Comparison of ENCODE assay signal across 1 cellular context in the genomic region with DNA sequence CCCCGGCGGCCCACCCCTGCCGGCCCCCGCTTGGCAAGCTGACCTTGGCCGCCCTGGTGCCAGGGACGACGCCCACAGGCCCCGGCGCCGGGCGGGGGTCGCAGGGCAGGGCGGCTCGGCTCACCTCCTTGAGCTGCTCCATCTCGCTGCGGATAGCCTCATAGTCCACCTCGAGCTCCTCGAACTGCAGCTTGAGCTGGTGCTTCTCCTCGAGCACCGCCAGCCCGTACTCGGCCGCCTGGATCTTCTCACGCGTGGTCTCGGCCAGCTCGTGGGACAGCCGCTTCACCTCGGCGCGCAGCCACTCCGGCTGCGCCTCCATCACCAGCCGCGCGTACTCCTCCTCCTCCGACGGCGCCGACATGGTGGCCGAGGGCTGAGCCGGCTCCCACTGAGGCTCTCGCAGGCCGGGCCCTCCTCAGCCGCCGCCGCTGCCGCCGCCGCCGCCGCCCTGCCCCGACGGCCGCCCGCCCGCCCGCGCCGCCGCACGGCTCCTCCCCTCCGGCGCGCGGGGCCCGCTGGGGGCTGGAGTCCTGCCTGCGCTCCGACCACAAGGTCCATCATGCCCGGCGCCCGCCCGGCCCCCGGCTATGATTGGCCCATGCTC.
TF ChIP-seq lines count a peak whose summit lies in the region.

TSS of gene BICD2 (minus strand) at position 453 of the 607 bp plus-strand sequence. CDS start at position 364, 89 bp downstream.

TF ChIP-seq in GM23338, 12 proteins besides CTCF, POLR2A, EP300 and RAD21 (continued from another document):
- TF ChIP-seq, protein P1, sequence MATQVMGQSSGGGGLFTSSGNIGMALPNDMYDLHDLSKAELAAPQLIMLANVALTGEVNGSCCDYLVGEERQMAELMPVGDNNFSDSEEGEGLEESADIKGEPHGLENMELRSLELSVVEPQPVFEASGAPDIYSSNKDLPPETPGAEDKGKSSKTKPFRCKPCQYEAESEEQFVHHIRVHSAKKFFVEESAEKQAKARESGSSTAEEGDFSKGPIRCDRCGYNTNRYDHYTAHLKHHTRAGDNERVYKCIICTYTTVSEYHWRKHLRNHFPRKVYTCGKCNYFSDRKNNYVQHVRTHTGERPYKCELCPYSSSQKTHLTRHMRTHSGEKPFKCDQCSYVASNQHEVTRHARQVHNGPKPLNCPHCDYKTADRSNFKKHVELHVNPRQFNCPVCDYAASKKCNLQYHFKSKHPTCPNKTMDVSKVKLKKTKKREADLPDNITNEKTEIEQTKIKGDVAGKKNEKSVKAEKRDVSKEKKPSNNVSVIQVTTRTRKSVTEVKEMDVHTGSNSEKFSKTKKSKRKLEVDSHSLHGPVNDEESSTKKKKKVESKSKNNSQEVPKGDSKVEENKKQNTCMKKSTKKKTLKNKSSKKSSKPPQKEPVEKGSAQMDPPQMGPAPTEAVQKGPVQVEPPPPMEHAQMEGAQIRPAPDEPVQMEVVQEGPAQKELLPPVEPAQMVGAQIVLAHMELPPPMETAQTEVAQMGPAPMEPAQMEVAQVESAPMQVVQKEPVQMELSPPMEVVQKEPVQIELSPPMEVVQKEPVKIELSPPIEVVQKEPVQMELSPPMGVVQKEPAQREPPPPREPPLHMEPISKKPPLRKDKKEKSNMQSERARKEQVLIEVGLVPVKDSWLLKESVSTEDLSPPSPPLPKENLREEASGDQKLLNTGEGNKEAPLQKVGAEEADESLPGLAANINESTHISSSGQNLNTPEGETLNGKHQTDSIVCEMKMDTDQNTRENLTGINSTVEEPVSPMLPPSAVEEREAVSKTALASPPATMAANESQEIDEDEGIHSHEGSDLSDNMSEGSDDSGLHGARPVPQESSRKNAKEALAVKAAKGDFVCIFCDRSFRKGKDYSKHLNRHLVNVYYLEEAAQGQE (IDR thresholded peaks at IDR 0.05; ENCODE audit: unreplicated experiment) = no peak
- no peak for TF ChIP-seq ZNF331 (CRISPR knock-in tag; IDR thresholded peaks at IDR 0.05; ENCODE audit: low read depth)
